ENCODE assay signal across 29 cellular contexts in genomic region chr3:21934576-21934975, GRCh38.
"Had no signal": no experiment of that assay in that cellular context is flagged by ENCODE, and none has a peak within 500 bp of the region (broad histone marks: within the 10 kb centered on the region; RNA-seq: fewer than 3 reads in every experiment).

No MANE protein-coding gene starts in this region.

- H3K4me3 ChIP-seq: ovary, psoas muscle, right lobe of liver, sigmoid colon, stomach, thoracic aorta, thyroid gland, tibial nerve, upper lobe of right lung, vagina had no signal

- H3K36me3 ChIP-seq: ovary, right lobe of liver, sigmoid colon, stomach, thoracic aorta, thyroid gland, tibial nerve, upper lobe of right lung, vagina had no signal

- H3K9me3 ChIP-seq: ovary, psoas muscle, right lobe of liver, sigmoid colon, stomach, thoracic aorta, thyroid gland, tibial nerve, upper lobe of right lung, vagina had no signal

- H3K27me3 Mint-ChIP-seq: naive thymus-derived CD8-positive, alpha-beta T cell; natural killer cell treated with Interleukin-12 subunit alpha and Interleukin-12 subunit beta and Interleukin-15 and Interleukin-18, amount 100 ng/mL, for 72 hours; progenitor cell of endocrine pancreas; stimulated activated naive B cell treated with anti-CD40 and anti-IgM and Interleukin-4, amounts not matched to agents 10 μg/mL and 1 μg/mL and 100 μg/mL, for 72 hours; stimulated activated naive CD8-positive, alpha-beta T cell treated with anti-CD3 and anti-CD28 coated beads, Interleukin-15, Interleukin-2, amounts not matched to agents 100 ng/mL and 50 ng/mL, for 24 hours had no signal

- H2AFZ ChIP-seq: parathyroid adenoma had no signal

- ATAC-seq: naive thymus-derived CD8-positive, alpha-beta T cell; natural killer cell treated with Interleukin-12 subunit alpha and Interleukin-12 subunit beta and Interleukin-15 and Interleukin-18, amount 100 ng/mL, for 72 hours; psoas muscle; right cardiac atrium; right lobe of liver; stimulated activated effector memory CD8-positive, alpha-beta T cell treated with anti-CD3 and anti-CD28 coated beads, Interleukin-12 subunit alpha, Interleukin-12 subunit beta, amount 100 ng/mL, for 72 hours; stimulated activated naive B cell treated with anti-CD40 and anti-IgM and Interleukin-4, amounts not matched to agents 10 μg/mL and 1 μg/mL and 100 μg/mL, for 72 hours; upper lobe of right lung had no signal

- H3K27ac Mint-ChIP-seq: naive thymus-derived CD8-positive, alpha-beta T cell; natural killer cell treated with Interleukin-12 subunit alpha and Interleukin-12 subunit beta and Interleukin-15 and Interleukin-18, amount 100 ng/mL, for 72 hours; nephron progenitor cell; progenitor cell of endocrine pancreas; stimulated activated effector memory CD8-positive, alpha-beta T cell treated with anti-CD3 and anti-CD28 coated beads, Interleukin-12 subunit alpha, Interleukin-12 subunit beta, amount 100 ng/mL, for 72 hours; stimulated activated naive B cell treated with anti-CD40 and anti-IgM and Interleukin-4, amounts not matched to agents 10 μg/mL and 1 μg/mL and 100 μg/mL, for 72 hours; stimulated activated naive CD8-positive, alpha-beta T cell treated with anti-CD3 and anti-CD28 coated beads, Interleukin-15, Interleukin-2, amounts not matched to agents 100 ng/mL and 50 ng/mL, for 24 hours had no signal

- DNase-seq: naive thymus-derived CD8-positive, alpha-beta T cell; nephron progenitor cell; occipital lobe; ovary; posterior cingulate gyrus; psoas muscle; right cardiac atrium; right lobe of liver; sigmoid colon; small intestine; stimulated activated CD4-positive, alpha-beta T cell treated with anti-CD3 and anti-CD28 coated beads, Interleukin-15, amount 100 ng/mL, for 24 hours; stimulated activated CD4-positive, alpha-beta T cell treated with anti-CD3 and anti-CD28 coated beads, Interleukin-2, amount 100 ng/mL, for 24 hours; stimulated activated CD4-positive, alpha-beta T cell treated with anti-CD3 and anti-CD28 coated beads, Interleukin-2, amount 100 ng/mL, for 48 hours; stimulated activated CD4-positive, alpha-beta T cell treated with anti-CD3 and anti-CD28 coated beads, Interleukin-4, amount 100 ng/mL, for 24 hours; stimulated activated naive B cell treated with anti-CD40 and anti-IgM and Interleukin-4, amounts not matched to agents 10 μg/mL and 1 μg/mL and 100 μg/mL, for 72 hours; stimulated activated naive CD4-positive, alpha-beta T cell treated with Interleukin-2 at 50 U/mL for 16 hours; stomach; thyroid gland; trophoblast cell; upper lobe of right lung had no signal

- H3K36me3 Mint-ChIP-seq: naive thymus-derived CD8-positive, alpha-beta T cell; stimulated activated effector memory CD8-positive, alpha-beta T cell treated with anti-CD3 and anti-CD28 coated beads, Interleukin-12 subunit alpha, Interleukin-12 subunit beta, amount 100 ng/mL, for 72 hours; stimulated activated naive B cell treated with anti-CD40 and anti-IgM and Interleukin-4, amounts not matched to agents 10 μg/mL and 1 μg/mL and 100 μg/mL, for 72 hours had no signal

- H3K4me1 ChIP-seq: parathyroid adenoma, psoas muscle, right lobe of liver, sigmoid colon, stomach, thyroid gland, tibial nerve, upper lobe of right lung, vagina had no signal

- H3K9ac ChIP-seq: parathyroid adenoma had no signal

- H3K27ac ChIP-seq: ovary, parathyroid adenoma, psoas muscle, right lobe of liver, sigmoid colon, stomach, thoracic aorta, thyroid gland, tibial nerve, upper lobe of right lung, vagina had no signal

- H3K79me2 ChIP-seq: parathyroid adenoma had no signal

- H3K27me3 ChIP-seq: ovary, right lobe of liver, sigmoid colon, stomach, thyroid gland, tibial nerve, upper lobe of right lung, vagina had no signal

- H3K9me3 Mint-ChIP-seq: nephron progenitor cell, neural crest cell had no signal

- H3K4me3 Mint-ChIP-seq: naive thymus-derived CD8-positive, alpha-beta T cell; natural killer cell treated with Interleukin-12 subunit alpha and Interleukin-12 subunit beta and Interleukin-15 and Interleukin-18, amount 100 ng/mL, for 72 hours; nephron progenitor cell; neural crest cell; stimulated activated effector memory CD8-positive, alpha-beta T cell treated with anti-CD3 and anti-CD28 coated beads, Interleukin-12 subunit alpha, Interleukin-12 subunit beta, amount 100 ng/mL, for 72 hours; stimulated activated naive B cell treated with anti-CD40 and anti-IgM and Interleukin-4, amounts not matched to agents 10 μg/mL and 1 μg/mL and 100 μg/mL, for 72 hours; stimulated activated naive CD8-positive, alpha-beta T cell treated with anti-CD3 and anti-CD28 coated beads, Interleukin-15, Interleukin-2, amounts not matched to agents 100 ng/mL and 50 ng/mL, for 24 hours had no signal

- H3K4me1 Mint-ChIP-seq: naive thymus-derived CD8-positive, alpha-beta T cell; nephron progenitor cell; neural crest cell; stimulated activated effector memory CD8-positive, alpha-beta T cell treated with anti-CD3 and anti-CD28 coated beads, Interleukin-12 subunit alpha, Interleukin-12 subunit beta, amount 100 ng/mL, for 72 hours; stimulated activated naive B cell treated with anti-CD40 and anti-IgM and Interleukin-4, amounts not matched to agents 10 μg/mL and 1 μg/mL and 100 μg/mL, for 72 hours had no signal
